8 cellular contexts compared by ENCODE assay signal in the genomic region with DNA sequence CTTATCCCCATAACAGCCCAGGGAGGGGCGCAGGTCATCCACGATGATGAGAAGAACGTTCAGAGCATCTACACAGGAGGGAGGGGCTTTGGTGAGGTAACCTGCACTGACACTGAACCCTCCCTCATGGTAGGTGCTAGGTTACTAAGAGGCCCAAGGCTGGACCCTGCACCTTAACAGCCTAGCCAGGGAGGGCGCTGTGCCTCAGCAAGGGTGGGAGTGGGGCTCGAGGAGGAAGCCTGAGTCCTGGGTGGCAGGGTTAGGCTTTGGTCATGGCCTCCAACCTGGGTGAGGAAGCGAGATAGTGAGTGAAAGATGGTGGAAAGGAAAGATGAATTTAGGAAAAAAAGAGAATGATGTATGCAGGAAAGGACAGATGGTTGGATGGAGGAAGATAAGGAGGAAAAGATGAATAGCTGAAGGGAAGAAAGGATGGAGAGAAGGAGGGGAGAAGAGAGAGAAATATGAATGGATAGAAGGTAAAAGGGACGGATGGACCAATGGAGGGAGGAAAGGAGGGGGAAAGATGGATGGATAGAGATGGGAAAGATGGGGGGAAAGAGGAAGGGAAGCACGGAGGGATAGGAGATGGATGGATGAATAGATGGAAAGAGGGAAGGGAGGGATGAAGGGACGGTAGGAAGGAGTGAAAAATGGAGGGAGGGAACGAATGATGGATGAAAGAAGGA. TPM values are rescaled to one million over a fixed set of nuclear protein-coding genes. Genes with fewer than 3 reads are reported as not detected.
DNase-seq lines count a peak whose midpoint lies in the region; ATAC-seq and TF ChIP-seq lines count a peak whose summit lies in the region.

No MANE protein-coding gene starts in this region.

- TF ChIP-seq CTCF in esophagus muscularis mucosa (IDR thresholded peaks at IDR 0.05): no peak
- no peak for TF ChIP-seq CTCF in ovary (IDR thresholded peaks at IDR 0.05)

- TF ChIP-seq POLR2A in esophagus muscularis mucosa (IDR thresholded peaks at IDR 0.05; ENCODE audit: low read depth): no peak
- TF ChIP-seq POLR2A in ovary (IDR thresholded peaks at IDR 0.05): no peak

- TF ChIP-seq EP300 in esophagus muscularis mucosa (IDR thresholded peaks at IDR 0.05) (no peak), ovary (IDR thresholded peaks at IDR 0.05) (no peak)

- H3K4me1 ChIP-seq in esophagus muscularis mucosa: peaks cover 0 to 26% (median 16%) of the 10 kb centered on the region in 4 donors
- peaks cover 3% of the 10 kb centered on the region for H3K4me1 ChIP-seq in ovary (ENCODE audit: insufficient read depth)

- intact Hi-C loops in esophagus muscularis mucosa (cut with DNase I): loop anchor here (10.0 kb wide), 1 partner anchor 1590 kb away; a partner anchor contains a TSS
- intact Hi-C loops in ovary (cut with DNase I): no loop called here

- WGBS in esophagus muscularis mucosa: 41% methylated on average over 8 of the region's 10 CpGs
- WGBS in ovary, 3 donors: 42 to 45% (median 42%) methylated on average over 10 of the region's 10 CpGs

- H3K36me3 ChIP-seq in esophagus muscularis mucosa (peaks cover 8 to 27% (median 19%) of the 10 kb centered on the region in 4 donors), ovary (no peaks in the 10 kb centered on the region)

- peak overlapping the region; percentile 80 to 91 (median 91) for H3K27ac ChIP-seq in esophagus muscularis mucosa (replicated peaks in 1 of 4)
- H3K27ac ChIP-seq in ovary: peak overlapping the region; percentile 19 to 73

- H3K4me3 ChIP-seq in esophagus muscularis mucosa (peak overlapping the region; percentile 64 to 81 (median 70)), ovary (peak overlapping the region; percentile 45)

- DNase-seq in NCI-H82 (lab: John Stamatoyannopoulos, UW): peak; percentile 69
- DNase-seq in NCI-H82 treated with DMSO at 0.1 percent for 48 hours (lab: John Stamatoyannopoulos, UW; ENCODE audit: unreplicated experiment): no peak
- DNase-seq in NCI-H2227 (lab: John Stamatoyannopoulos, UW; ENCODE audit: unreplicated experiment): peak; percentile 76
- peak; percentile 30 for DNase-seq in activated T-cell treated with anti-CD3 and anti-CD28 coated beads for 4 hours
- DNase-seq in esophagus muscularis mucosa (ENCODE audit: extremely low spot score): no peak
- DNase-seq in ovary: peak in 2 of 5 donors; percentile 38 to 42
- DNase-seq in occipital lobe (lab: John Stamatoyannopoulos, UW): no peak

- H3K27me3 ChIP-seq in esophagus muscularis mucosa (no peaks in the 10 kb centered on the region), ovary (no peaks in the 10 kb centered on the region)

- H3K9me3 ChIP-seq in esophagus muscularis mucosa: no peaks in the 10 kb centered on the region
- no peaks in the 10 kb centered on the region for H3K9me3 ChIP-seq in ovary

- ATAC-seq in HG02870 (IDR thresholded peaks at IDR 0.05; ENCODE audit: unreplicated experiment): peak; percentile 30

RNA-seq across cellular contexts. Expression of a gene that starts 0.7 kb away (rescaled TPM):
- 10 to 100 TPM; 80.2 to 91.0 (median 86.4) TPM for total RNA-seq in esophagus muscularis mucosa
- total RNA-seq in ovary: 100 to 1,000 TPM in 1 of 7 donors, 10 to 100 TPM in 6; 53.3 to 104 (median 76.1) TPM
- 100 to 1,000 TPM in 1 of 2 donors, 10 to 100 TPM in 1; 59.7 to 122 TPM for polyA plus RNA-seq in ovary
- 121 TPM for total RNA-seq in occipital lobe

RNA-seq across cellular contexts. Expression of a gene that starts 36.4 kb away (rescaled TPM):
- 10 to 100 TPM; 11.9 to 33.6 (median 17.8) TPM for total RNA-seq in esophagus muscularis mucosa
- 10 to 100 TPM in 6 of 7 donors, 1 to 10 TPM in 1; 8.7 to 23.6 (median 17.5) TPM for total RNA-seq in ovary
- 10 to 100 TPM; 17.2 to 27.5 TPM for polyA plus RNA-seq in ovary
- total RNA-seq in occipital lobe: 16.1 TPM

RNA-seq across cellular contexts. Expression of a gene that starts 45.4 kb away (rescaled TPM):
- total RNA-seq in esophagus muscularis mucosa (not detected), ovary (not detected), occipital lobe (not detected)
- polyA plus RNA-seq in ovary: not detected

Comparison
In these comparisons a context has a peak if more than half of its experiments do, and no peak if none do; other contexts are left out.
1. DNase-seq: peak in NCI-H82 (single experiment), NCI-H2227 (single experiment) and activated T-cell treated with anti-CD3 and anti-CD28 coated beads for 4 hours (single experiment); none in NCI-H82 treated with DMSO at 0.1 percent for 48 hours (single experiment), esophagus muscularis mucosa (single experiment) and occipital lobe (single experiment).